Comparison of ENCODE assay signal across 2 cellular contexts in the genomic region with DNA sequence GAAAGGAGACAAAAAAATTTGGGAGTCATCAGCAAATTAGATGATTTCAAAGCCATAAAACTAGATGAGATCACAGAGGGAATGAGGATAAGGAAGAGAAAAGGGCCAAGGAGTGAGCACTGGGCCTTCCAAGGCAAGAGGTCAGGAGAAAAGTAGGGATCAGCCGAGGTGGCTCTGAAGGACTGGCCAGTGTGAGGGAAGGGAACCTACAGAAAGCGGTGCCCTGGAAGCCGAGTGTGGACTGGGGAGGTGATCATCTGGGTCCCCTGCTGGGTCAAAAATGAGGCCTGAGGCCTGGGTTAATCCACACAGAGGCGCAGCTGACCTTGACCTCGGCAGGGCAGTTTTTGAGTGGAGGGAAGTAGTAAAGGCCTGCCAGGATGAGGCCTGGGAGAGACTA.
TF ChIP-seq lines count a peak whose summit lies in the region.

No MANE protein-coding gene starts in this region.

TF ChIP-seq in GM23338, 12 proteins besides CTCF, POLR2A, EP300 and RAD21 (continues in another document):
- TF ChIP-seq EZH2phosphoT487 (IDR thresholded peaks at IDR 0.05; ENCODE audit: unreplicated experiment): no peak
- no peak for TF ChIP-seq ZNF331 (CRISPR knock-in tag; IDR thresholded peaks at IDR 0.05; ENCODE audit: low read depth)
- TF ChIP-seq, protein P1, sequence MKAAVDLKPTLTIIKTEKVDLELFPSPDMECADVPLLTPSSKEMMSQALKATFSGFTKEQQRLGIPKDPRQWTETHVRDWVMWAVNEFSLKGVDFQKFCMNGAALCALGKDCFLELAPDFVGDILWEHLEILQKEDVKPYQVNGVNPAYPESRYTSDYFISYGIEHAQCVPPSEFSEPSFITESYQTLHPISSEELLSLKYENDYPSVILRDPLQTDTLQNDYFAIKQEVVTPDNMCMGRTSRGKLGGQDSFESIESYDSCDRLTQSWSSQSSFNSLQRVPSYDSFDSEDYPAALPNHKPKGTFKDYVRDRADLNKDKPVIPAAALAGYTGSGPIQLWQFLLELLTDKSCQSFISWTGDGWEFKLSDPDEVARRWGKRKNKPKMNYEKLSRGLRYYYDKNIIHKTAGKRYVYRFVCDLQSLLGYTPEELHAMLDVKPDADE (IDR thresholded peaks at IDR 0.05): no peak
- TF ChIP-seq JUNB (IDR thresholded peaks at IDR 0.05; ENCODE audit: unreplicated experiment): no peak
- no peak for TF ChIP-seq NANOG (IDR thresholded peaks at IDR 0.05; ENCODE audit: borderline replicate concordance)
- no peak for TF ChIP-seq EZH2 (IDR thresholded peaks at IDR 0.05; ENCODE audit: low read depth, unreplicated experiment)
- TF ChIP-seq ZNF114 (CRISPR knock-in tag; IDR thresholded peaks at IDR 0.05): no peak
- no peak for TF ChIP-seq CREB1 (CRISPR knock-in tag; IDR thresholded peaks at IDR 0.05; ENCODE audit: low read depth)
- no peak for TF ChIP-seq ZNF462 (CRISPR knock-in tag; IDR thresholded peaks at IDR 0.05)
- no peak for TF ChIP-seq STAT1 (IDR thresholded peaks at IDR 0.05; ENCODE audit: unreplicated experiment)
- TF ChIP-seq POLR2AphosphoS5 (IDR thresholded peaks at IDR 0.05; ENCODE audit: low read depth): no peak

TF ChIP-seq in HepG2, 621 proteins besides CTCF, POLR2A, EP300 and RAD21:
- TF ChIP-seq EED (CRISPR knock-in tag; IDR thresholded peaks at IDR 0.05): no peak
- TF ChIP-seq ATF2 (CRISPR knock-in tag; IDR thresholded peaks at IDR 0.05): no peak
- TF ChIP-seq ZNF816 (CRISPR knock-in tag; IDR thresholded peaks at IDR 0.05; ENCODE audit: borderline replicate concordance): no peak
- no peak for TF ChIP-seq ZBED4 (CRISPR knock-in tag; IDR thresholded peaks at IDR 0.05; ENCODE audit: borderline replicate concordance)
- no peak for TF ChIP-seq KDM5B (CRISPR knock-in tag; IDR thresholded peaks at IDR 0.05; ENCODE audit: borderline replicate concordance)
- TF ChIP-seq ZNF629 (CRISPR knock-in tag; conservative IDR thresholded peaks at IDR 0.05): no peak
- TF ChIP-seq, protein P2, sequence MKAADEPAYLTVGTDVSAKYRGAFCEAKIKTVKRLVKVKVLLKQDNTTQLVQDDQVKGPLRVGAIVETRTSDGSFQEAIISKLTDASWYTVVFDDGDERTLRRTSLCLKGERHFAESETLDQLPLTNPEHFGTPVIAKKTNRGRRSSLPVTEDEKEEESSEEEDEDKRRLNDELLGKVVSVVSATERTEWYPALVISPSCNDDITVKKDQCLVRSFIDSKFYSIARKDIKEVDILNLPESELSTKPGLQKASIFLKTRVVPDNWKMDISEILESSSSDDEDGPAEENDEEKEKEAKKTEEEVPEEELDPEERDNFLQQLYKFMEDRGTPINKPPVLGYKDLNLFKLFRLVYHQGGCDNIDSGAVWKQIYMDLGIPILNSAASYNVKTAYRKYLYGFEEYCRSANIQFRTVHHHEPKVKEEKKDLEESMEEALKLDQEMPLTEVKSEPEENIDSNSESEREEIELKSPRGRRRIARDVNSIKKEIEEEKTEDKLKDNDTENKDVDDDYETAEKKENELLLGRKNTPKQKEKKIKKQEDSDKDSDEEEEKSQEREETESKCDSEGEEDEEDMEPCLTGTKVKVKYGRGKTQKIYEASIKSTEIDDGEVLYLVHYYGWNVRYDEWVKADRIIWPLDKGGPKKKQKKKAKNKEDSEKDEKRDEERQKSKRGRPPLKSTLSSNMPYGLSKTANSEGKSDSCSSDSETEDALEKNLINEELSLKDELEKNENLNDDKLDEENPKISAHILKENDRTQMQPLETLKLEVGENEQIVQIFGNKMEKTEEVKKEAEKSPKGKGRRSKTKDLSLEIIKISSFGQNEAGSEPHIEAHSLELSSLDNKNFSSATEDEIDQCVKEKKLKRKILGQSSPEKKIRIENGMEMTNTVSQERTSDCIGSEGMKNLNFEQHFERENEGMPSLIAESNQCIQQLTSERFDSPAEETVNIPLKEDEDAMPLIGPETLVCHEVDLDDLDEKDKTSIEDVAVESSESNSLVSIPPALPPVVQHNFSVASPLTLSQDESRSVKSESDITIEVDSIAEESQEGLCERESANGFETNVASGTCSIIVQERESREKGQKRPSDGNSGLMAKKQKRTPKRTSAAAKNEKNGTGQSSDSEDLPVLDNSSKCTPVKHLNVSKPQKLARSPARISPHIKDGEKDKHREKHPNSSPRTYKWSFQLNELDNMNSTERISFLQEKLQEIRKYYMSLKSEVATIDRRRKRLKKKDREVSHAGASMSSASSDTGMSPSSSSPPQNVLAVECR (CRISPR knock-in tag; IDR thresholded peaks at IDR 0.05; ENCODE audit: borderline replicate concordance): no peak
- TF ChIP-seq ZNF20 (CRISPR knock-in tag; IDR thresholded peaks at IDR 0.05): no peak
- TF ChIP-seq, protein P3, sequence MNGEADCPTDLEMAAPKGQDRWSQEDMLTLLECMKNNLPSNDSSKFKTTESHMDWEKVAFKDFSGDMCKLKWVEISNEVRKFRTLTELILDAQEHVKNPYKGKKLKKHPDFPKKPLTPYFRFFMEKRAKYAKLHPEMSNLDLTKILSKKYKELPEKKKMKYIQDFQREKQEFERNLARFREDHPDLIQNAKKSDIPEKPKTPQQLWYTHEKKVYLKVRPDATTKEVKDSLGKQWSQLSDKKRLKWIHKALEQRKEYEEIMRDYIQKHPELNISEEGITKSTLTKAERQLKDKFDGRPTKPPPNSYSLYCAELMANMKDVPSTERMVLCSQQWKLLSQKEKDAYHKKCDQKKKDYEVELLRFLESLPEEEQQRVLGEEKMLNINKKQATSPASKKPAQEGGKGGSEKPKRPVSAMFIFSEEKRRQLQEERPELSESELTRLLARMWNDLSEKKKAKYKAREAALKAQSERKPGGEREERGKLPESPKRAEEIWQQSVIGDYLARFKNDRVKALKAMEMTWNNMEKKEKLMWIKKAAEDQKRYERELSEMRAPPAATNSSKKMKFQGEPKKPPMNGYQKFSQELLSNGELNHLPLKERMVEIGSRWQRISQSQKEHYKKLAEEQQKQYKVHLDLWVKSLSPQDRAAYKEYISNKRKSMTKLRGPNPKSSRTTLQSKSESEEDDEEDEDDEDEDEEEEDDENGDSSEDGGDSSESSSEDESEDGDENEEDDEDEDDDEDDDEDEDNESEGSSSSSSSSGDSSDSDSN (CRISPR knock-in tag; IDR thresholded peaks at IDR 0.05): no peak
- no peak for TF ChIP-seq ZFP1 (CRISPR knock-in tag; IDR thresholded peaks at IDR 0.05)
- TF ChIP-seq, protein P4, sequence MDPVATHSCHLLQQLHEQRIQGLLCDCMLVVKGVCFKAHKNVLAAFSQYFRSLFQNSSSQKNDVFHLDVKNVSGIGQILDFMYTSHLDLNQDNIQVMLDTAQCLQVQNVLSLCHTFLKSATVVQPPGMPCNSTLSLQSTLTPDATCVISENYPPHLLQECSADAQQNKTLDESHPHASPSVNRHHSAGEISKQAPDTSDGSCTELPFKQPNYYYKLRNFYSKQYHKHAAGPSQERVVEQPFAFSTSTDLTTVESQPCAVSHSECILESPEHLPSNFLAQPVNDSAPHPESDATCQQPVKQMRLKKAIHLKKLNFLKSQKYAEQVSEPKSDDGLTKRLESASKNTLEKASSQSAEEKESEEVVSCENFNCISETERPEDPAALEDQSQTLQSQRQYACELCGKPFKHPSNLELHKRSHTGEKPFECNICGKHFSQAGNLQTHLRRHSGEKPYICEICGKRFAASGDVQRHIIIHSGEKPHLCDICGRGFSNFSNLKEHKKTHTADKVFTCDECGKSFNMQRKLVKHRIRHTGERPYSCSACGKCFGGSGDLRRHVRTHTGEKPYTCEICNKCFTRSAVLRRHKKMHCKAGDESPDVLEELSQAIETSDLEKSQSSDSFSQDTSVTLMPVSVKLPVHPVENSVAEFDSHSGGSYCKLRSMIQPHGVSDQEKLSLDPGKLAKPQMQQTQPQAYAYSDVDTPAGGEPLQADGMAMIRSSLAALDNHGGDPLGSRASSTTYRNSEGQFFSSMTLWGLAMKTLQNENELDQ (CRISPR knock-in tag; IDR thresholded peaks at IDR 0.05; ENCODE audit: borderline replicate concordance): no peak
